1 cellular context compared by ENCODE assay signal in genomic region chr13:24512208-24513068, GRCh38.
TF ChIP-seq lines count a peak whose summit lies in the region.

Gene PARP4 (minus strand): TSS chr13:24512778. CDS start chr13:24503776, 9,002 bp downstream.

TF ChIP-seq in GM12878, 131 proteins besides CTCF, POLR2A, EP300 and RAD21 (continued from another document):
- TF ChIP-seq, protein P1, sequence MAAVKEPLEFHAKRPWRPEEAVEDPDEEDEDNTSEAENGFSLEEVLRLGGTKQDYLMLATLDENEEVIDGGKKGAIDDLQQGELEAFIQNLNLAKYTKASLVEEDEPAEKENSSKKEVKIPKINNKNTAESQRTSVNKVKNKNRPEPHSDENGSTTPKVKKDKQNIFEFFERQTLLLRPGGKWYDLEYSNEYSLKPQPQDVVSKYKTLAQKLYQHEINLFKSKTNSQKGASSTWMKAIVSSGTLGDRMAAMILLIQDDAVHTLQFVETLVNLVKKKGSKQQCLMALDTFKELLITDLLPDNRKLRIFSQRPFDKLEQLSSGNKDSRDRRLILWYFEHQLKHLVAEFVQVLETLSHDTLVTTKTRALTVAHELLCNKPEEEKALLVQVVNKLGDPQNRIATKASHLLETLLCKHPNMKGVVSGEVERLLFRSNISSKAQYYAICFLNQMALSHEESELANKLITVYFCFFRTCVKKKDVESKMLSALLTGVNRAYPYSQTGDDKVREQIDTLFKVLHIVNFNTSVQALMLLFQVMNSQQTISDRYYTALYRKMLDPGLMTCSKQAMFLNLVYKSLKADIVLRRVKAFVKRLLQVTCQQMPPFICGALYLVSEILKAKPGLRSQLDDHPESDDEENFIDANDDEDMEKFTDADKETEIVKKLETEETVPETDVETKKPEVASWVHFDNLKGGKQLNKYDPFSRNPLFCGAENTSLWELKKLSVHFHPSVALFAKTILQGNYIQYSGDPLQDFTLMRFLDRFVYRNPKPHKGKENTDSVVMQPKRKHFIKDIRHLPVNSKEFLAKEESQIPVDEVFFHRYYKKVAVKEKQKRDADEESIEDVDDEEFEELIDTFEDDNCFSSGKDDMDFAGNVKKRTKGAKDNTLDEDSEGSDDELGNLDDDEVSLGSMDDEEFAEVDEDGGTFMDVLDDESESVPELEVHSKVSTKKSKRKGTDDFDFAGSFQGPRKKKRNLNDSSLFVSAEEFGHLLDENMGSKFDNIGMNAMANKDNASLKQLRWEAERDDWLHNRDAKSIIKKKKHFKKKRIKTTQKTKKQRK (IDR thresholded peaks at IDR 0.05; ENCODE audit: low read depth, low read length): no peak
- TF ChIP-seq, protein P2, sequence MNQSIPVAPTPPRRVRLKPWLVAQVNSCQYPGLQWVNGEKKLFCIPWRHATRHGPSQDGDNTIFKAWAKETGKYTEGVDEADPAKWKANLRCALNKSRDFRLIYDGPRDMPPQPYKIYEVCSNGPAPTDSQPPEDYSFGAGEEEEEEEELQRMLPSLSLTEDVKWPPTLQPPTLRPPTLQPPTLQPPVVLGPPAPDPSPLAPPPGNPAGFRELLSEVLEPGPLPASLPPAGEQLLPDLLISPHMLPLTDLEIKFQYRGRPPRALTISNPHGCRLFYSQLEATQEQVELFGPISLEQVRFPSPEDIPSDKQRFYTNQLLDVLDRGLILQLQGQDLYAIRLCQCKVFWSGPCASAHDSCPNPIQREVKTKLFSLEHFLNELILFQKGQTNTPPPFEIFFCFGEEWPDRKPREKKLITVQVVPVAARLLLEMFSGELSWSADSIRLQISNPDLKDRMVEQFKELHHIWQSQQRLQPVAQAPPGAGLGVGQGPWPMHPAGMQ (IDR thresholded peaks at IDR 0.05; ENCODE audit: borderline replicate concordance): no peak
- TF ChIP-seq BMI1 (IDR thresholded peaks at IDR 0.05; ENCODE audit: borderline replicate concordance) (no peak), SMAD1 (IDR thresholded peaks at IDR 0.05; ENCODE audit: low read depth, partially characterized antibody) (no peak), PML (IDR thresholded peaks at IDR 0.05; ENCODE audit: low read length) (peak; percentile 90), GATAD2B (conservative IDR thresholded peaks at IDR 0.05; ENCODE audit: low read depth) (peak; percentile 95), ASH2L (IDR thresholded peaks at IDR 0.05; ENCODE audit: borderline replicate concordance, low read depth) (peak; percentile 53; the same call in 1 of the 2 replicates), E2F8 (IDR thresholded peaks at IDR 0.05; ENCODE audit: low read depth, partially characterized antibody) (peak; percentile 61)
- TF ChIP-seq, protein P3, sequence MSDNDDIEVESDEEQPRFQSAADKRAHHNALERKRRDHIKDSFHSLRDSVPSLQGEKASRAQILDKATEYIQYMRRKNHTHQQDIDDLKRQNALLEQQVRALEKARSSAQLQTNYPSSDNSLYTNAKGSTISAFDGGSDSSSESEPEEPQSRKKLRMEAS (IDR thresholded peaks at IDR 0.05; ENCODE audit: low read depth, low read length): 0 out of 2 replicates have a peak, but pooled peaks have one; percentile 14
- TF ChIP-seq, protein P4, sequence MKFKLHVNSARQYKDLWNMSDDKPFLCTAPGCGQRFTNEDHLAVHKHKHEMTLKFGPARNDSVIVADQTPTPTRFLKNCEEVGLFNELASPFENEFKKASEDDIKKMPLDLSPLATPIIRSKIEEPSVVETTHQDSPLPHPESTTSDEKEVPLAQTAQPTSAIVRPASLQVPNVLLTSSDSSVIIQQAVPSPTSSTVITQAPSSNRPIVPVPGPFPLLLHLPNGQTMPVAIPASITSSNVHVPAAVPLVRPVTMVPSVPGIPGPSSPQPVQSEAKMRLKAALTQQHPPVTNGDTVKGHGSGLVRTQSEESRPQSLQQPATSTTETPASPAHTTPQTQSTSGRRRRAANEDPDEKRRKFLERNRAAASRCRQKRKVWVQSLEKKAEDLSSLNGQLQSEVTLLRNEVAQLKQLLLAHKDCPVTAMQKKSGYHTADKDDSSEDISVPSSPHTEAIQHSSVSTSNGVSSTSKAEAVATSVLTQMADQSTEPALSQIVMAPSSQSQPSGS (IDR thresholded peaks at IDR 0.05; ENCODE audit: low read length): no peak
TF ChIP-seq in GM12878: peak in this region for 52.
